Comparison of ENCODE assay signal across 1 cellular context in the genomic region with DNA sequence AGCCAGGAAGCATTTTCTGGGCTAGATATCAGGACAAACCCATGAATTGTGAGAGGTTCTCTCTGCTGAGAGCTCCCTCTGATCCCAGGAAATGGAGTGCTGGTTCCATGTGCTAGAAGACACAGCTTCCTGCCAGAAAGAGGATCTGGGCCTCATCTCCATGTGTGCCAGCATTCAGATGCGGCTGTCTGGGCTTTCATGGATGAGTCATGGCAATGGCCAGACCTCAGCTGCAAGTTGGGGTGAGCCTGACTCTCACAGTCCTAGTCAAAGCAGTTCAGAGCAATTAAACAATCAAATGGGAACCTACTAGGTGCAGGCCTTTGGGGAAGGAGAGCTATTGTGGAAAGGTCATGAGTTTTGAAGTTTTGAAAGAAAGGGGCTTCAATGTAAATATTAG.
TF ChIP-seq lines count a peak whose summit lies in the region.

No MANE protein-coding gene starts in this region.

TF ChIP-seq in K562, 482 proteins besides CTCF, POLR2A, EP300 and RAD21 (continued from another document and continues in another):
- TF ChIP-seq, protein P1, sequence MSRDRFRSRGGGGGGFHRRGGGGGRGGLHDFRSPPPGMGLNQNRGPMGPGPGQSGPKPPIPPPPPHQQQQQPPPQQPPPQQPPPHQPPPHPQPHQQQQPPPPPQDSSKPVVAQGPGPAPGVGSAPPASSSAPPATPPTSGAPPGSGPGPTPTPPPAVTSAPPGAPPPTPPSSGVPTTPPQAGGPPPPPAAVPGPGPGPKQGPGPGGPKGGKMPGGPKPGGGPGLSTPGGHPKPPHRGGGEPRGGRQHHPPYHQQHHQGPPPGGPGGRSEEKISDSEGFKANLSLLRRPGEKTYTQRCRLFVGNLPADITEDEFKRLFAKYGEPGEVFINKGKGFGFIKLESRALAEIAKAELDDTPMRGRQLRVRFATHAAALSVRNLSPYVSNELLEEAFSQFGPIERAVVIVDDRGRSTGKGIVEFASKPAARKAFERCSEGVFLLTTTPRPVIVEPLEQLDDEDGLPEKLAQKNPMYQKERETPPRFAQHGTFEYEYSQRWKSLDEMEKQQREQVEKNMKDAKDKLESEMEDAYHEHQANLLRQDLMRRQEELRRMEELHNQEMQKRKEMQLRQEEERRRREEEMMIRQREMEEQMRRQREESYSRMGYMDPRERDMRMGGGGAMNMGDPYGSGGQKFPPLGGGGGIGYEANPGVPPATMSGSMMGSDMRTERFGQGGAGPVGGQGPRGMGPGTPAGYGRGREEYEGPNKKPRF (IDR thresholded peaks at IDR 0.05; ENCODE audit: low read depth, low read length) = no peak
- no peak for TF ChIP-seq ZFPM2 (CRISPR knock-in tag; IDR thresholded peaks at IDR 0.05)
- no peak for TF ChIP-seq RBM15 (IDR thresholded peaks at IDR 0.05; ENCODE audit: insufficient read depth, low read length)
- TF ChIP-seq, protein P2, sequence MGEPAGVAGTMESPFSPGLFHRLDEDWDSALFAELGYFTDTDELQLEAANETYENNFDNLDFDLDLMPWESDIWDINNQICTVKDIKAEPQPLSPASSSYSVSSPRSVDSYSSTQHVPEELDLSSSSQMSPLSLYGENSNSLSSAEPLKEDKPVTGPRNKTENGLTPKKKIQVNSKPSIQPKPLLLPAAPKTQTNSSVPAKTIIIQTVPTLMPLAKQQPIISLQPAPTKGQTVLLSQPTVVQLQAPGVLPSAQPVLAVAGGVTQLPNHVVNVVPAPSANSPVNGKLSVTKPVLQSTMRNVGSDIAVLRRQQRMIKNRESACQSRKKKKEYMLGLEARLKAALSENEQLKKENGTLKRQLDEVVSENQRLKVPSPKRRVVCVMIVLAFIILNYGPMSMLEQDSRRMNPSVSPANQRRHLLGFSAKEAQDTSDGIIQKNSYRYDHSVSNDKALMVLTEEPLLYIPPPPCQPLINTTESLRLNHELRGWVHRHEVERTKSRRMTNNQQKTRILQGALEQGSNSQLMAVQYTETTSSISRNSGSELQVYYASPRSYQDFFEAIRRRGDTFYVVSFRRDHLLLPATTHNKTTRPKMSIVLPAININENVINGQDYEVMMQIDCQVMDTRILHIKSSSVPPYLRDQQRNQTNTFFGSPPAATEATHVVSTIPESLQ (CRISPR knock-in tag; IDR thresholded peaks at IDR 0.05) = no peak
- TF ChIP-seq SP1 (CRISPR knock-in tag; IDR thresholded peaks at IDR 0.05) = no peak
- TF ChIP-seq SMAD2 (IDR thresholded peaks at IDR 0.05; ENCODE audit: low read depth, low read length) = no peak
- no peak for TF ChIP-seq NCOA6 (IDR thresholded peaks at IDR 0.05)
- 0 out of 2 replicates have a peak, but pooled peaks have one; percentile 68 for TF ChIP-seq ELF4 (CRISPR knock-in tag; IDR thresholded peaks at IDR 0.05)
- TF ChIP-seq ERF (CRISPR knock-in tag; IDR thresholded peaks at IDR 0.05) = 0 out of 2 replicates have a peak, but pooled peaks have one; percentile 54
- TF ChIP-seq, protein P3, sequence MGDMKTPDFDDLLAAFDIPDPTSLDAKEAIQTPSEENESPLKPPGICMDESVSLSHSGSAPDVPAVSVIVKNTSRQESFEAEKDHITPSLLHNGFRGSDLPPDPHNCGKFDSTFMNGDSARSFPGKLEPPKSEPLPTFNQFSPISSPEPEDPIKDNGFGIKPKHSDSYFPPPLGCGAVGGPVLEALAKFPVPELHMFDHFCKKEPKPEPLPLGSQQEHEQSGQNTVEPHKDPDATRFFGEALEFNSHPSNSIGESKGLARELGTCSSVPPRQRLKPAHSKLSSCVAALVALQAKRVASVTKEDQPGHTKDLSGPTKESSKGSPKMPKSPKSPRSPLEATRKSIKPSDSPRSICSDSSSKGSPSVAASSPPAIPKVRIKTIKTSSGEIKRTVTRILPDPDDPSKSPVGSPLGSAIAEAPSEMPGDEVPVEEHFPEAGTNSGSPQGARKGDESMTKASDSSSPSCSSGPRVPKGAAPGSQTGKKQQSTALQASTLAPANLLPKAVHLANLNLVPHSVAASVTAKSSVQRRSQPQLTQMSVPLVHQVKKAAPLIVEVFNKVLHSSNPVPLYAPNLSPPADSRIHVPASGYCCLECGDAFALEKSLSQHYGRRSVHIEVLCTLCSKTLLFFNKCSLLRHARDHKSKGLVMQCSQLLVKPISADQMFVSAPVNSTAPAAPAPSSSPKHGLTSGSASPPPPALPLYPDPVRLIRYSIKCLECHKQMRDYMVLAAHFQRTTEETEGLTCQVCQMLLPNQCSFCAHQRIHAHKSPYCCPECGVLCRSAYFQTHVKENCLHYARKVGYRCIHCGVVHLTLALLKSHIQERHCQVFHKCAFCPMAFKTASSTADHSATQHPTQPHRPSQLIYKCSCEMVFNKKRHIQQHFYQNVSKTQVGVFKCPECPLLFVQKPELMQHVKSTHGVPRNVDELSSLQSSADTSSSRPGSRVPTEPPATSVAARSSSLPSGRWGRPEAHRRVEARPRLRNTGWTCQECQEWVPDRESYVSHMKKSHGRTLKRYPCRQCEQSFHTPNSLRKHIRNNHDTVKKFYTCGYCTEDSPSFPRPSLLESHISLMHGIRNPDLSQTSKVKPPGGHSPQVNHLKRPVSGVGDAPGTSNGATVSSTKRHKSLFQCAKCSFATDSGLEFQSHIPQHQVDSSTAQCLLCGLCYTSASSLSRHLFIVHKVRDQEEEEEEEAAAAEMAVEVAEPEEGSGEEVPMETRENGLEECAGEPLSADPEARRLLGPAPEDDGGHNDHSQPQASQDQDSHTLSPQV (IDR thresholded peaks at IDR 0.05) = peak; percentile 97
- TF ChIP-seq, protein P4, sequence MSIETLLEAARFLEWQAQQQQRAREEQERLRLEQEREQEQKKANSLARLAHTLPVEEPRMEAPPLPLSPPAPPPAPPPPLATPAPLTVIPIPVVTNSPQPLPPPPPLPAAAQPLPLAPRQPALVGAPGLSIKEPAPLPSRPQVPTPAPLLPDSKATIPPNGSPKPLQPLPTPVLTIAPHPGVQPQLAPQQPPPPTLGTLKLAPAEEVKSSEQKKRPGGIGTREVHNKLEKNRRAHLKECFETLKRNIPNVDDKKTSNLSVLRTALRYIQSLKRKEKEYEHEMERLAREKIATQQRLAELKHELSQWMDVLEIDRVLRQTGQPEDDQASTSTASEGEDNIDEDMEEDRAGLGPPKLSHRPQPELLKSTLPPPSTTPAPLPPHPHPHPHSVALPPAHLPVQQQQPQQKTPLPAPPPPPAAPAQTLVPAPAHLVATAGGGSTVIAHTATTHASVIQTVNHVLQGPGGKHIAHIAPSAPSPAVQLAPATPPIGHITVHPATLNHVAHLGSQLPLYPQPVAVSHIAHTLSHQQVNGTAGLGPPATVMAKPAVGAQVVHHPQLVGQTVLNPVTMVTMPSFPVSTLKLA (conservative IDR thresholded peaks at IDR 0.05) = no peak
- no peak for TF ChIP-seq HEY1 (CRISPR knock-in tag; IDR thresholded peaks at IDR 0.05; ENCODE audit: borderline replicate concordance)
- TF ChIP-seq ZNF717 (CRISPR knock-in tag; IDR thresholded peaks at IDR 0.05) = no peak
- no peak for TF ChIP-seq CEBPB (tag; IDR thresholded peaks at IDR 0.05)
- peak; percentile 85 for TF ChIP-seq DMBX1 (CRISPR knock-in tag; IDR thresholded peaks at IDR 0.05; ENCODE audit: borderline replicate concordance)
- TF ChIP-seq, protein P5, sequence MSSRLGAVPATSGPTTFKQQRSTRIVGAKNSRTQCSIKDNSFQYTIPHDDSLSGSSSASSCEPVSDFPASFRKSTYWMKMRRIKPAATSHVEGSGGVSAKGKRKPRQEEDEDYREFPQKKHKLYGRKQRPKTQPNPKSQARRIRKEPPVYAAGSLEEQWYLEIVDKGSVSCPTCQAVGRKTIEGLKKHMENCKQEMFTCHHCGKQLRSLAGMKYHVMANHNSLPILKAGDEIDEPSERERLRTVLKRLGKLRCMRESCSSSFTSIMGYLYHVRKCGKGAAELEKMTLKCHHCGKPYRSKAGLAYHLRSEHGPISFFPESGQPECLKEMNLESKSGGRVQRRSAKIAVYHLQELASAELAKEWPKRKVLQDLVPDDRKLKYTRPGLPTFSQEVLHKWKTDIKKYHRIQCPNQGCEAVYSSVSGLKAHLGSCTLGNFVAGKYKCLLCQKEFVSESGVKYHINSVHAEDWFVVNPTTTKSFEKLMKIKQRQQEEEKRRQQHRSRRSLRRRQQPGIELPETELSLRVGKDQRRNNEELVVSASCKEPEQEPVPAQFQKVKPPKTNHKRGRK (tag; IDR thresholded peaks at IDR 0.05) = no peak
- no peak for TF ChIP-seq ZNF133 (CRISPR knock-in tag; IDR thresholded peaks at IDR 0.05)
- peak; percentile 45; the same call in 1 of the 2 replicates for TF ChIP-seq ZNF644 (tag; IDR thresholded peaks at IDR 0.05; ENCODE audit: low read depth)
- no peak for TF ChIP-seq ZNF695 (CRISPR knock-in tag; IDR thresholded peaks at IDR 0.05)
- TF ChIP-seq XRCC5 (IDR thresholded peaks at IDR 0.05; ENCODE audit: low read depth, low read length) = no peak
- TF ChIP-seq, protein P6, sequence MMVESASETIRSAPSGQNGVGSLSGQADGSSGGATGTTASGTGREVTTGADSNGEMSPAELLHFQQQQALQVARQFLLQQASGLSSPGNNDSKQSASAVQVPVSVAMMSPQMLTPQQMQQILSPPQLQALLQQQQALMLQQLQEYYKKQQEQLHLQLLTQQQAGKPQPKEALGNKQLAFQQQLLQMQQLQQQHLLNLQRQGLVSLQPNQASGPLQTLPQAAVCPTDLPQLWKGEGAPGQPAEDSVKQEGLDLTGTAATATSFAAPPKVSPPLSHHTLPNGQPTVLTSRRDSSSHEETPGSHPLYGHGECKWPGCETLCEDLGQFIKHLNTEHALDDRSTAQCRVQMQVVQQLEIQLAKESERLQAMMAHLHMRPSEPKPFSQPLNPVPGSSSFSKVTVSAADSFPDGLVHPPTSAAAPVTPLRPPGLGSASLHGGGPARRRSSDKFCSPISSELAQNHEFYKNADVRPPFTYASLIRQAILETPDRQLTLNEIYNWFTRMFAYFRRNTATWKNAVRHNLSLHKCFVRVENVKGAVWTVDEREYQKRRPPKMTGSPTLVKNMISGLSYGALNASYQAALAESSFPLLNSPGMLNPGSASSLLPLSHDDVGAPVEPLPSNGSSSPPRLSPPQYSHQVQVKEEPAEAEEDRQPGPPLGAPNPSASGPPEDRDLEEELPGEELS (CRISPR knock-in tag; IDR thresholded peaks at IDR 0.05; ENCODE audit: borderline replicate concordance) = no peak
- 0 out of 2 replicates have a peak, but pooled peaks have one; percentile 15 for TF ChIP-seq ZNF41 (CRISPR knock-in tag; conservative IDR thresholded peaks at IDR 0.05)
- no peak for TF ChIP-seq HNRNPK (IDR thresholded peaks at IDR 0.05; ENCODE audit: low read depth, low read length, poor library complexity, severe bottlenecking)
- TF ChIP-seq, protein P7, sequence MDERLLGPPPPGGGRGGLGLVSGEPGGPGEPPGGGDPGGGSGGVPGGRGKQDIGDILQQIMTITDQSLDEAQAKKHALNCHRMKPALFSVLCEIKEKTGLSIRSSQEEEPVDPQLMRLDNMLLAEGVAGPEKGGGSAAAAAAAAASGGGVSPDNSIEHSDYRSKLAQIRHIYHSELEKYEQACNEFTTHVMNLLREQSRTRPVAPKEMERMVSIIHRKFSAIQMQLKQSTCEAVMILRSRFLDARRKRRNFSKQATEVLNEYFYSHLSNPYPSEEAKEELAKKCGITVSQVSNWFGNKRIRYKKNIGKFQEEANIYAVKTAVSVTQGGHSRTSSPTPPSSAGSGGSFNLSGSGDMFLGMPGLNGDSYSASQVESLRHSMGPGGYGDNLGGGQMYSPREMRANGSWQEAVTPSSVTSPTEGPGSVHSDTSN (CRISPR knock-in tag; IDR thresholded peaks at IDR 0.05; ENCODE audit: low read depth) = no peak
- TF ChIP-seq, protein P7 (tag; conservative IDR thresholded peaks at IDR 0.05; ENCODE audit: low read depth) = no peak
- peak; percentile 50; the same call in 1 of the 2 replicates for TF ChIP-seq SMAD3 (CRISPR knock-in tag; conservative IDR thresholded peaks at IDR 0.05)
- TF ChIP-seq, protein P8, sequence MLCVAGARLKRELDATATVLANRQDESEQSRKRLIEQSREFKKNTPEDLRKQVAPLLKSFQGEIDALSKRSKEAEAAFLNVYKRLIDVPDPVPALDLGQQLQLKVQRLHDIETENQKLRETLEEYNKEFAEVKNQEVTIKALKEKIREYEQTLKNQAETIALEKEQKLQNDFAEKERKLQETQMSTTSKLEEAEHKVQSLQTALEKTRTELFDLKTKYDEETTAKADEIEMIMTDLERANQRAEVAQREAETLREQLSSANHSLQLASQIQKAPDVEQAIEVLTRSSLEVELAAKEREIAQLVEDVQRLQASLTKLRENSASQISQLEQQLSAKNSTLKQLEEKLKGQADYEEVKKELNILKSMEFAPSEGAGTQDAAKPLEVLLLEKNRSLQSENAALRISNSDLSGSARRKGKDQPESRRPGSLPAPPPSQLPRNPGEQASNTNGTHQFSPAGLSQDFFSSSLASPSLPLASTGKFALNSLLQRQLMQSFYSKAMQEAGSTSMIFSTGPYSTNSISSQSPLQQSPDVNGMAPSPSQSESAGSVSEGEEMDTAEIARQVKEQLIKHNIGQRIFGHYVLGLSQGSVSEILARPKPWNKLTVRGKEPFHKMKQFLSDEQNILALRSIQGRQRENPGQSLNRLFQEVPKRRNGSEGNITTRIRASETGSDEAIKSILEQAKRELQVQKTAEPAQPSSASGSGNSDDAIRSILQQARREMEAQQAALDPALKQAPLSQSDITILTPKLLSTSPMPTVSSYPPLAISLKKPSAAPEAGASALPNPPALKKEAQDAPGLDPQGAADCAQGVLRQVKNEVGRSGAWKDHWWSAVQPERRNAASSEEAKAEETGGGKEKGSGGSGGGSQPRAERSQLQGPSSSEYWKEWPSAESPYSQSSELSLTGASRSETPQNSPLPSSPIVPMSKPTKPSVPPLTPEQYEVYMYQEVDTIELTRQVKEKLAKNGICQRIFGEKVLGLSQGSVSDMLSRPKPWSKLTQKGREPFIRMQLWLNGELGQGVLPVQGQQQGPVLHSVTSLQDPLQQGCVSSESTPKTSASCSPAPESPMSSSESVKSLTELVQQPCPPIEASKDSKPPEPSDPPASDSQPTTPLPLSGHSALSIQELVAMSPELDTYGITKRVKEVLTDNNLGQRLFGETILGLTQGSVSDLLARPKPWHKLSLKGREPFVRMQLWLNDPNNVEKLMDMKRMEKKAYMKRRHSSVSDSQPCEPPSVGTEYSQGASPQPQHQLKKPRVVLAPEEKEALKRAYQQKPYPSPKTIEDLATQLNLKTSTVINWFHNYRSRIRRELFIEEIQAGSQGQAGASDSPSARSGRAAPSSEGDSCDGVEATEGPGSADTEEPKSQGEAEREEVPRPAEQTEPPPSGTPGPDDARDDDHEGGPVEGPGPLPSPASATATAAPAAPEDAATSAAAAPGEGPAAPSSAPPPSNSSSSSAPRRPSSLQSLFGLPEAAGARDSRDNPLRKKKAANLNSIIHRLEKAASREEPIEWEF (CRISPR knock-in tag; IDR thresholded peaks at IDR 0.05) = 0 out of 2 replicates have a peak, but pooled peaks have one; percentile 77
- TF ChIP-seq PML (IDR thresholded peaks at IDR 0.05; ENCODE audit: low read length) = no peak
- TF ChIP-seq, protein P9, sequence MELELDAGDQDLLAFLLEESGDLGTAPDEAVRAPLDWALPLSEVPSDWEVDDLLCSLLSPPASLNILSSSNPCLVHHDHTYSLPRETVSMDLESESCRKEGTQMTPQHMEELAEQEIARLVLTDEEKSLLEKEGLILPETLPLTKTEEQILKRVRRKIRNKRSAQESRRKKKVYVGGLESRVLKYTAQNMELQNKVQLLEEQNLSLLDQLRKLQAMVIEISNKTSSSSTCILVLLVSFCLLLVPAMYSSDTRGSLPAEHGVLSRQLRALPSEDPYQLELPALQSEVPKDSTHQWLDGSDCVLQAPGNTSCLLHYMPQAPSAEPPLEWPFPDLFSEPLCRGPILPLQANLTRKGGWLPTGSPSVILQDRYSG (tag; conservative IDR thresholded peaks at IDR 0.05; ENCODE audit: low read depth) = 0 out of 2 replicates have a peak, but pooled peaks have one; percentile 43
- TF ChIP-seq TSC22D4 (tag; IDR thresholded peaks at IDR 0.05) = no peak
- TF ChIP-seq RAD51 (IDR thresholded peaks at IDR 0.05; ENCODE audit: borderline replicate concordance, low read depth) = no peak
